ENCODE assay signal across 7 cellular contexts in genomic region chr10:7956508-7956907, GRCh38.
DNase-seq lines count a peak whose midpoint lies in the region; ATAC-seq and TF ChIP-seq lines count a peak whose summit lies in the region.

No MANE protein-coding gene starts in this region.

- H3K9me2 ChIP-seq in SK-N-SH: no peaks in the 10 kb centered on the region

- H3K4me2 ChIP-seq in SK-N-SH: peak overlapping the region; percentile 20; the same call in 1 of the 2 replicates

- H3K27ac ChIP-seq in SK-N-SH (ENCODE audit: low read depth in 2 of 2, low read length in 1 of 2): peak overlapping the region in 1 of 2 experiments; percentile 36; a peak in 2 of 4 replicates
- H3K27ac ChIP-seq in stomach: no peak overlapping the region

- ATAC-seq in GM19035 (IDR thresholded peaks at IDR 0.05; ENCODE audit: unreplicated experiment) (peak; percentile 97), HG03064 (IDR thresholded peaks at IDR 0.05; ENCODE audit: low read depth, unreplicated experiment) (peak; percentile 90), naive B cell (ENCODE audit: low read depth in 2 of 2) (peak; percentile 21 to 30)
- ATAC-seq in effector memory CD8-positive, alpha-beta T cell (replicated peaks): no peak

- no peak overlapping the region for H2AFZ ChIP-seq in SK-N-SH (ENCODE audit: low read depth)

- H3K4me1 Mint-ChIP-seq in naive B cell: peaks cover 10 to 35% (median 23%) of the 10 kb centered on the region in 3 donors
- H3K4me1 Mint-ChIP-seq in effector memory CD8-positive, alpha-beta T cell (ENCODE audit: low read depth in 2 of 2): peaks cover 9 to 12% of the 10 kb centered on the region in 2 donors

- no peaks in the 10 kb centered on the region for H3K27me3 ChIP-seq in SK-N-SH (ENCODE audit: insufficient read depth)
- no peaks in the 10 kb centered on the region for H3K27me3 ChIP-seq in stomach

- H3K4me3 Mint-ChIP-seq in naive B cell: no peak overlapping the region
- H3K4me3 Mint-ChIP-seq in effector memory CD8-positive, alpha-beta T cell: no peak overlapping the region

- TF ChIP-seq CTCF in SK-N-SH (IDR thresholded peaks at IDR 0.05) (no peak), stomach (IDR thresholded peaks at IDR 0.05) (no peak)

- TF ChIP-seq POLR2A in stomach (IDR thresholded peaks at IDR 0.05): no peak

- H3K36me3 ChIP-seq in SK-N-SH (replicated peaks in 1 of 2; ENCODE audit: control insufficient read depth in 1 of 2, insufficient read depth in 2 of 2, low read length in 1 of 2): no peaks in the 10 kb centered on the region
- H3K36me3 ChIP-seq in stomach: no peaks in the 10 kb centered on the region

- intact Hi-C loops in stomach (cut with DNase I; ENCODE audit: low total_unique reads): no loop called here

- TF ChIP-seq EP300 in SK-N-SH (IDR thresholded peaks at IDR 0.05; ENCODE audit: borderline replicate concordance in 1 of 2, low read depth in 1 of 2, low read length in 1 of 2): no peak
- no peak for TF ChIP-seq EP300 in stomach (IDR thresholded peaks at IDR 0.05)

- DNase-seq in SK-N-SH (no peak), naive B cell (no peak), stomach (no peak)
- DNase-seq in activated effector memory CD4-positive, alpha-beta T cell treated with Interleukin-2 at 50 U/mL for 16 hours: no peak
- DNase-seq in effector memory CD8-positive, alpha-beta T cell: no peak

- H3K9me3 Mint-ChIP-seq in naive B cell: peaks cover 0 to 1% (median 0%) of the 10 kb centered on the region in 7 donors
- H3K9me3 Mint-ChIP-seq in effector memory CD8-positive, alpha-beta T cell: no peaks in the 10 kb centered on the region

- CTCF ChIA-PET in SK-N-SH (lab: Yijun Ruan, JAX): no interaction called here

- peak overlapping the region; percentile 5; the same call in 1 of the 2 replicates for H3K9ac ChIP-seq in SK-N-SH

- H3K4me1 ChIP-seq in SK-N-SH (ENCODE audit: control insufficient read depth in 1 of 2, insufficient read depth in 2 of 2, low read depth in 1 of 2, low read length in 1 of 2) (peaks cover 0 to 20% of the 10 kb centered on the region in 2 experiments; a peak in 3 of 4 replicates), stomach (peaks cover 0 to 20% (median 8%) of the 10 kb centered on the region in 4 donors)

- no peak for TF ChIP-seq RAD21 in SK-N-SH (IDR thresholded peaks at IDR 0.05; ENCODE audit: low read length)

- no peaks in the 10 kb centered on the region for H3K36me3 Mint-ChIP-seq in naive B cell
- no peaks in the 10 kb centered on the region for H3K36me3 Mint-ChIP-seq in effector memory CD8-positive, alpha-beta T cell (ENCODE audit: insufficient read depth)

- peaks cover 6% of the 10 kb centered on the region for H3F3A ChIP-seq in SK-N-SH (replicated peaks; ENCODE audit: insufficient read depth)

- H4K20me1 ChIP-seq in SK-N-SH (ENCODE audit: insufficient read depth): no peaks in the 10 kb centered on the region

- POLR2A ChIA-PET in SK-N-SH (lab: Yijun Ruan, JAX): interaction anchor here (0.7 kb wide), 1 partner anchor 8 kb away, joined by 3 read pairs; no protein-coding TSS in a partner anchor

- H3K27ac Mint-ChIP-seq in naive B cell: peak overlapping the region in 1 of 6 donors; percentile 24
- H3K27ac Mint-ChIP-seq in effector memory CD8-positive, alpha-beta T cell: peak overlapping the region in 1 of 2 donors; percentile 52

- no peaks in the 10 kb centered on the region for H3K27me3 Mint-ChIP-seq in naive B cell
- no peaks in the 10 kb centered on the region for H3K27me3 Mint-ChIP-seq in effector memory CD8-positive, alpha-beta T cell

- H3K79me2 ChIP-seq in SK-N-SH (ENCODE audit: insufficient read depth): peaks cover 17% of the 10 kb centered on the region

- no peaks in the 10 kb centered on the region for H3K9me3 ChIP-seq in SK-N-SH
- no peaks in the 10 kb centered on the region for H3K9me3 ChIP-seq in stomach

- H3K4me3 ChIP-seq in SK-N-SH (ENCODE audit: low read depth in 2 of 2, low read length in 1 of 2) (no peak overlapping the region), stomach (no peak overlapping the region)

TF ChIP-seq in SK-N-SH, 30 proteins besides CTCF, POLR2A, EP300 and RAD21 (continues in another document):
- TF ChIP-seq JUND (IDR thresholded peaks at IDR 0.05): peak; percentile 51
- no peak for TF ChIP-seq RXRA (IDR thresholded peaks at IDR 0.05; ENCODE audit: borderline replicate concordance, low read depth)
- TF ChIP-seq GABPA (IDR thresholded peaks at IDR 0.05; ENCODE audit: low read depth): no peak
- no peak for TF ChIP-seq FOXJ3 (CRISPR knock-in tag; IDR thresholded peaks at IDR 0.05)
- TF ChIP-seq MAX (IDR thresholded peaks at IDR 0.05; ENCODE audit: low read depth): 0 out of 2 replicates have a peak, but pooled peaks have one; percentile 15
- TF ChIP-seq RFX5 (IDR thresholded peaks at IDR 0.05; ENCODE audit: low read length): no peak
- TF ChIP-seq EZH2phosphoT487 (IDR thresholded peaks at IDR 0.05; ENCODE audit: borderline replicate concordance, low read depth): no peak
- TF ChIP-seq CHD2 (IDR thresholded peaks at IDR 0.05; ENCODE audit: low read length, partially characterized antibody): no peak
- TF ChIP-seq, protein P1, sequence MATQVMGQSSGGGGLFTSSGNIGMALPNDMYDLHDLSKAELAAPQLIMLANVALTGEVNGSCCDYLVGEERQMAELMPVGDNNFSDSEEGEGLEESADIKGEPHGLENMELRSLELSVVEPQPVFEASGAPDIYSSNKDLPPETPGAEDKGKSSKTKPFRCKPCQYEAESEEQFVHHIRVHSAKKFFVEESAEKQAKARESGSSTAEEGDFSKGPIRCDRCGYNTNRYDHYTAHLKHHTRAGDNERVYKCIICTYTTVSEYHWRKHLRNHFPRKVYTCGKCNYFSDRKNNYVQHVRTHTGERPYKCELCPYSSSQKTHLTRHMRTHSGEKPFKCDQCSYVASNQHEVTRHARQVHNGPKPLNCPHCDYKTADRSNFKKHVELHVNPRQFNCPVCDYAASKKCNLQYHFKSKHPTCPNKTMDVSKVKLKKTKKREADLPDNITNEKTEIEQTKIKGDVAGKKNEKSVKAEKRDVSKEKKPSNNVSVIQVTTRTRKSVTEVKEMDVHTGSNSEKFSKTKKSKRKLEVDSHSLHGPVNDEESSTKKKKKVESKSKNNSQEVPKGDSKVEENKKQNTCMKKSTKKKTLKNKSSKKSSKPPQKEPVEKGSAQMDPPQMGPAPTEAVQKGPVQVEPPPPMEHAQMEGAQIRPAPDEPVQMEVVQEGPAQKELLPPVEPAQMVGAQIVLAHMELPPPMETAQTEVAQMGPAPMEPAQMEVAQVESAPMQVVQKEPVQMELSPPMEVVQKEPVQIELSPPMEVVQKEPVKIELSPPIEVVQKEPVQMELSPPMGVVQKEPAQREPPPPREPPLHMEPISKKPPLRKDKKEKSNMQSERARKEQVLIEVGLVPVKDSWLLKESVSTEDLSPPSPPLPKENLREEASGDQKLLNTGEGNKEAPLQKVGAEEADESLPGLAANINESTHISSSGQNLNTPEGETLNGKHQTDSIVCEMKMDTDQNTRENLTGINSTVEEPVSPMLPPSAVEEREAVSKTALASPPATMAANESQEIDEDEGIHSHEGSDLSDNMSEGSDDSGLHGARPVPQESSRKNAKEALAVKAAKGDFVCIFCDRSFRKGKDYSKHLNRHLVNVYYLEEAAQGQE (IDR thresholded peaks at IDR 0.05; ENCODE audit: low read depth, low read length): no peak
- TF ChIP-seq USF1 (IDR thresholded peaks at IDR 0.05; ENCODE audit: borderline replicate concordance, low read depth): no peak
- TF ChIP-seq PBX3 (IDR thresholded peaks at IDR 0.05): no peak; the same call in 1 of the 2 replicates
- no peak for TF ChIP-seq RCOR1 (IDR thresholded peaks at IDR 0.05; ENCODE audit: low read length)
- TF ChIP-seq ZBTB33 (IDR thresholded peaks at IDR 0.05; ENCODE audit: borderline replicate concordance, low read depth): no peak
- no peak for TF ChIP-seq TAF1 (IDR thresholded peaks at IDR 0.05; ENCODE audit: borderline replicate concordance, low read depth, low read length)
- TF ChIP-seq TCF12 (IDR thresholded peaks at IDR 0.05): peak; percentile 24; the same call in 1 of the 2 replicates
- TF ChIP-seq SIN3A (IDR thresholded peaks at IDR 0.05; ENCODE audit: borderline replicate concordance, low read depth, low read length): no peak
- TF ChIP-seq FOSL2 (IDR thresholded peaks at IDR 0.05; ENCODE audit: borderline replicate concordance, low read depth): peak; percentile 53; the same call in 1 of the 2 replicates
